15 cellular contexts compared by ENCODE assay signal in the genomic region with DNA sequence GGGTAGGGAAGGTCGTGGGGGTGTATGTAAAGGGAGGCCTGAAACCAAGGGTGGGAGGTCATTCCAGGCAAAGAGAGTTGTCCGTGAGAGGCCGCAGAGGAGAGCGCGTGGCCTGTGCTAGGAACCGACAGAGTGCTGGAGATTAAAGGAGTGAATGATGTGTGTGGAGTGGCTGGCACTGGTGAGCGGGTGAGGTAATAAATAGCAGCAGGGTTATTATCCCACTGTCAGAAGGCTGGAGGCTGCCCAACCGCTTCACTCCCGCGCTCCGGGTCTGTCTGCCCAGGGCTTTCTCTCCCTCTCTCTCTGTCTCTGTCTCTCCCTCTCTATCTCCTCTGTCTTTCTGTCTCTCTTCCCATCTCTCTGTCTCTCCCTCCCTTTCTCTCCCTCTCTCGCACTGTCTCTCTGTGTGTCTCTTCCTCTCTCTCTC. TPM values are rescaled to one million over a fixed set of nuclear protein-coding genes. Genes with fewer than 3 reads are reported as not detected.
DNase-seq lines count a peak whose midpoint lies in the region; ATAC-seq and TF ChIP-seq lines count a peak whose summit lies in the region.
"Had no signal": no experiment of that assay in that cellular context is flagged by ENCODE, and none has a peak within 500 bp of the region (broad histone marks: within the 10 kb centered on the region; RNA-seq: fewer than 3 reads in every experiment).

No MANE protein-coding gene starts in this region.

- WGBS in H9 (ENCODE audit: extremely low coverage, insufficient read length, low lambda C conversion rate) = no CpG with 5 or more reads among the region's 12 CpGs

- no peak overlapping the region for H2BK5ac ChIP-seq in H9 (ENCODE audit: insufficient read length, low read length)

- no peak overlapping the region for H3K23ac ChIP-seq in H9 (ENCODE audit: insufficient read length, low read depth, low read length)

- no peak for TF ChIP-seq CTCF in fibroblast of pulmonary artery (IDR thresholded peaks at IDR 0.05; ENCODE audit: low read length, missing control alignments)
- no peak for TF ChIP-seq CTCF in RWPE1 (conservative IDR thresholded peaks at IDR 0.05; ENCODE audit: low read depth)
- no peak for TF ChIP-seq CTCF in H9 (conservative IDR thresholded peaks at IDR 0.05)

- H3K27ac ChIP-seq in RWPE1 (no peak overlapping the region), H9 (ENCODE audit: insufficient read length, low read depth, low read length) (no peak overlapping the region)

- no peak overlapping the region for H2AK5ac ChIP-seq in H9 (ENCODE audit: insufficient read length, low read length)

- no peak overlapping the region for H2BK12ac ChIP-seq in H9 (ENCODE audit: insufficient read length, low read depth, low read length)

- no peak overlapping the region for H4K91ac ChIP-seq in H9 (ENCODE audit: insufficient read length, low read depth, low read length)

- no peak overlapping the region for H3T11ph ChIP-seq in H9 (ENCODE audit: low read length)

- H3K4me2 ChIP-seq in H9 (ENCODE audit: insufficient read depth, insufficient read length, low read length) = no peak overlapping the region

- H4K20me1 ChIP-seq in H9 (ENCODE audit: control insufficient read depth, insufficient read depth, insufficient read length) = no peaks in the 10 kb centered on the region

- CTCF ChIA-PET in RWPE1 (lab: Yijun Ruan, JAX) = no interaction called here

- no peak overlapping the region for H2BK20ac ChIP-seq in H9 (ENCODE audit: low read depth, low read length, poor library complexity, severe bottlenecking)

- no peak overlapping the region for H3K18ac ChIP-seq in H9 (ENCODE audit: insufficient read length, low read depth, low read length)

- no peak overlapping the region for H3K56ac ChIP-seq in H9 (ENCODE audit: insufficient read length, low read depth, low read length)

- H3K79me1 ChIP-seq in H9 (ENCODE audit: insufficient read depth, low read depth, low read length, poor library complexity, severe bottlenecking) = no peaks in the 10 kb centered on the region

- no peak overlapping the region for H4K8ac ChIP-seq in H9 (replicated peaks; ENCODE audit: insufficient read length, low read depth, low read length)

- no peaks in the 10 kb centered on the region for H3K27me3 ChIP-seq in H9 (ENCODE audit: insufficient read depth, low read length)

- no peak overlapping the region for H4K5ac ChIP-seq in H9 (ENCODE audit: insufficient read length, low read depth, low read length)

- no peak overlapping the region for H3K4me3 ChIP-seq in fibroblast of pulmonary artery (replicated peaks; ENCODE audit: low read depth, low read length)

- peaks cover 0 to 8% of the 10 kb centered on the region in 2 experiments; a peak in 2 of 4 replicates for H3K4me1 Mint-ChIP-seq in H9
- H3K4me1 Mint-ChIP-seq: activated B cell treated with CpG ODN at 0.5 μM for 24 hours had no signal

- H3K9ac ChIP-seq in H9 (ENCODE audit: extremely low read depth, insufficient read length, low read length) = no peak overlapping the region

- no peaks in the 10 kb centered on the region for H3K79me2 ChIP-seq in H9 (ENCODE audit: insufficient read depth, low read length)

- no peak overlapping the region for H2BK120ac ChIP-seq in H9 (ENCODE audit: low read depth, low read length, poor library complexity, severe bottlenecking)

- H3K27me3 Mint-ChIP-seq in H9 (ENCODE audit: low read depth) = peaks cover 32% of the 10 kb centered on the region

- H2BK15ac ChIP-seq in H9 (ENCODE audit: low read depth, low read length) = no peak overlapping the region

- peaks cover 0 to 2% of the 10 kb centered on the region in 2 experiments; a peak in 3 of 5 replicates for H3K9me3 Mint-ChIP-seq in H9
- H3K9me3 Mint-ChIP-seq: activated B cell treated with CpG ODN at 0.5 μM for 24 hours; central memory CD8-positive, alpha-beta T cell had no signal

- POLR2A ChIA-PET in RWPE1 (lab: Yijun Ruan, JAX; ENCODE audit: low non-redundant PET) = no interaction called here

- H3K4ac ChIP-seq in H9 (ENCODE audit: low read depth, low read length) = no peak overlapping the region

- H3K4me1 ChIP-seq in H9 (ENCODE audit: insufficient read depth, low read length) = no peaks in the 10 kb centered on the region

- no peak for ATAC-seq in HG03571 (IDR thresholded peaks at IDR 0.05; ENCODE audit: unreplicated experiment)
- ATAC-seq: left lobe of liver had no signal

- H3K4me3 Mint-ChIP-seq in H9 = 0 out of 5 replicates have a peak overlapping the region, but pooled peaks of 1 of the 2 experiments have one; percentile 44
- H3K4me3 Mint-ChIP-seq: activated B cell treated with CpG ODN at 0.5 μM for 24 hours; central memory CD8-positive, alpha-beta T cell had no signal

- no peaks in the 10 kb centered on the region for H3K36me3 Mint-ChIP-seq in H9 (ENCODE audit: insufficient read depth in 1 of 3, low read depth in 3 of 3)

- peak overlapping the region in 1 of 3 experiments; percentile 63; a peak in 2 of 7 replicates for H3K27ac Mint-ChIP-seq in H9
- H3K27ac Mint-ChIP-seq: activated B cell treated with CpG ODN at 0.5 μM for 24 hours had no signal

- H2AFZ ChIP-seq in H9 (ENCODE audit: low read length) = no peak overlapping the region

- H3K23me2 ChIP-seq in H9 (ENCODE audit: insufficient read length, low read depth, low read length, poor library complexity, severe bottlenecking) = no peaks in the 10 kb centered on the region

- H3K9me3 ChIP-seq in H9 (ENCODE audit: control insufficient read depth, low read depth, low read length) = no peaks in the 10 kb centered on the region

- H3K14ac ChIP-seq in H9 (ENCODE audit: insufficient read depth, low read length) = no peak overlapping the region; the same call in 1 of the 2 replicates

- DNase-seq in AG08396 (ENCODE audit: low spot score) = peak; percentile 58
- DNase-seq in NCI-H446 (lab: John Stamatoyannopoulos, UW) = peak; percentile 14 to 72
- peak; percentile 33 for DNase-seq in fibroblast of pulmonary artery (ENCODE audit: low read depth)
- DNase-seq in myocyte (ENCODE audit: low read depth) = peak; percentile 49
- DNase-seq in ecto neural progenitor cell (ENCODE audit: low spot score) = no peak
- DNase-seq in RWPE1 (ENCODE audit: low spot score) = no peak
- no peak for DNase-seq in H9
- DNase-seq: activated B cell treated with CpG ODN at 0.5 μM for 24 hours, GOT3, NCI-H1930, posterior cingulate gyrus had no signal

RNA-seq across cellular contexts. Expression of a gene that starts 17.4 kb away (rescaled TPM):
- total RNA-seq in myocyte (13.1 and 13.3 TPM in 2 replicates), H9 (2021) (19.9 and 21.5 TPM in 2 replicates)
- polyA plus RNA-seq in myocyte (2012) = 13.4 TPM

RNA-seq across cellular contexts. Expression of a gene that starts 17.9 kb away (rescaled TPM):
- total RNA-seq in myocyte (1.4 and 5.1 TPM in 2 replicates), H9 (2021) (0.48 and 0.70 TPM in 2 replicates)
- 0.55 TPM for polyA plus RNA-seq in myocyte (2012)
- total RNA-seq: activated B cell treated with CpG ODN at 0.5 μM for 24 hours, left lobe of liver had no signal

RNA-seq across cellular contexts. Expression of a gene that starts 26.3 kb away (rescaled TPM):
- 39.9 and 84.5 TPM in 2 replicates for total RNA-seq in myocyte
- 19.5 TPM for polyA plus RNA-seq in myocyte (2012)
- 2.5 and 2.8 TPM in 2 replicates for total RNA-seq in H9 (2021)
- total RNA-seq: activated B cell treated with CpG ODN at 0.5 μM for 24 hours, fibroblast of villous mesenchyme, left lobe of liver had no signal

RNA-seq across cellular contexts. Expression of a gene that starts 36.0 kb away (rescaled TPM):
- total RNA-seq in myocyte (5.3 and 9.1 TPM in 2 replicates), H9 (2021) (21.5 and 25.2 TPM in 2 replicates)
- polyA plus RNA-seq in myocyte (2012) = 10.8 TPM

RNA-seq across cellular contexts. Expression of a gene that starts 36.8 kb away (rescaled TPM):
- total RNA-seq in myocyte = 21.9 and 29.8 TPM in 2 replicates
- 13.9 TPM for polyA plus RNA-seq in myocyte (2012)
- total RNA-seq in H9 (2021) = 2.9 and 3.0 TPM in 2 replicates

Comparison
In these comparisons a context has a peak if more than half of its experiments do, and no peak if none do; other contexts are left out.
1. DNase-seq: peak in AG08396 (single experiment), NCI-H446 (2 of 2), fibroblast of pulmonary artery (single experiment) and myocyte (single experiment); none in ecto neural progenitor cell (single experiment), RWPE1 (single experiment) and H9 (single experiment).
2. RNA of a gene that starts 26.3 kb away (total RNA-seq): 39.9 to 84.5 TPM in myocyte; 2.5 to 2.8 TPM in H9; every median in the first group is over 10 times any median in the second.